Comparison of ENCODE assay signal across 1 cellular context in genomic region chr16:84673203-84673535, GRCh38.
TF ChIP-seq lines count a peak whose summit lies in the region.

No MANE protein-coding gene starts in this region.

TF ChIP-seq in HepG2, 621 proteins besides CTCF, POLR2A, EP300 and RAD21:
- TF ChIP-seq ATF4 (CRISPR knock-in tag; IDR thresholded peaks at IDR 0.05) (peak in 1 of 2 experiments; percentile 27; a peak in 1 of 4 replicates), GATAD2A (CRISPR knock-in tag; IDR thresholded peaks at IDR 0.05) (peak; percentile 26; the same call in 1 of the 2 replicates), ZNF607 (CRISPR knock-in tag; IDR thresholded peaks at IDR 0.05; ENCODE audit: borderline replicate concordance) (0 out of 2 replicates have a peak, but pooled peaks have one; percentile 5), FOSL2 (CRISPR knock-in tag; IDR thresholded peaks at IDR 0.05) (peak; percentile 93), CEBPB (IDR thresholded peaks at IDR 0.05; ENCODE audit: borderline replicate concordance, low read depth, low read length) (peak; percentile 76; the same call in 1 of the 2 replicates), ZSCAN29 (CRISPR knock-in tag; conservative IDR thresholded peaks at IDR 0.05) (no peak), POLR2G (IDR thresholded peaks at IDR 0.05; ENCODE audit: low read depth, low read length) (no peak), TBX3 (IDR thresholded peaks at IDR 0.05; ENCODE audit: borderline replicate concordance) (peak; percentile 43; the same call in 1 of the 2 replicates), ZNF776 (CRISPR knock-in tag; IDR thresholded peaks at IDR 0.05) (0 out of 2 replicates have a peak, but pooled peaks have one; percentile 32)
- TF ChIP-seq, protein P1, sequence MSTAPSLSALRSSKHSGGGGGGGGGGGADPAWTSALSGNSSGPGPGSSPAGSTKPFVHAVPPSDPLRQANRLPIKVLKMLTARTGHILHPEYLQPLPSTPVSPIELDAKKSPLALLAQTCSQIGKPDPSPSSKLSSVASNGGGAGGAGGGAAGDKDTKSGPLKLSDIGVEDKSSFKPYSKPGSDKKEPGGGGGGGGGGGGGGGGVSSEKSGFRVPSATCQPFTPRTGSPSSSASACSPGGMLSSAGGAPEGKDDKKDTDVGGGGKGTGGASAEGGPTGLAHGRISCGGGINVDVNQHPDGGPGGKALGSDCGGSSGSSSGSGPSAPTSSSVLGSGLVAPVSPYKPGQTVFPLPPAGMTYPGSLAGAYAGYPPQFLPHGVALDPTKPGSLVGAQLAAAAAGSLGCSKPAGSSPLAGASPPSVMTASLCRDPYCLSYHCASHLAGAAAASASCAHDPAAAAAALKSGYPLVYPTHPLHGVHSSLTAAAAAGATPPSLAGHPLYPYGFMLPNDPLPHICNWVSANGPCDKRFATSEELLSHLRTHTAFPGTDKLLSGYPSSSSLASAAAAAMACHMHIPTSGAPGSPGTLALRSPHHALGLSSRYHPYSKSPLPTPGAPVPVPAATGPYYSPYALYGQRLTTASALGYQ (CRISPR knock-in tag; IDR thresholded peaks at IDR 0.05), result no peak
